ENCODE assay signal across 9 cellular contexts in genomic region chr3:133505813-133506212, GRCh38.
DNase-seq lines count a peak whose midpoint lies in the region; ATAC-seq and TF ChIP-seq lines count a peak whose summit lies in the region.
"Had no signal": no experiment of that assay in that cellular context is flagged by ENCODE, and none has a peak within 500 bp of the region (broad histone marks: within the 10 kb centered on the region; RNA-seq: fewer than 3 reads in every experiment).

No MANE protein-coding gene starts in this region.

- H3K4me2 ChIP-seq in skeletal muscle satellite cell (ENCODE audit: low read length), result peak overlapping the region; percentile 39

- ATAC-seq in GM19043 (IDR thresholded peaks at IDR 0.05; ENCODE audit: low read depth, unreplicated experiment) (peak; percentile 33), HG02885 (IDR thresholded peaks at IDR 0.05; ENCODE audit: poor library complexity, unreplicated experiment) (peak; percentile 40)

- no peak for TF ChIP-seq POLR2A in suprapubic skin (IDR thresholded peaks at IDR 0.05)

- CTCF ChIA-PET in activated CD4-positive, alpha-beta memory T cell treated with anti-CD3 and anti-CD28 coated beads, Interleukin-2, amount 10 ng/mL, durations not matched to agents 7 days and 5 days (lab: Charles Lee), result interaction anchor here (0.7 to 1.2 kb wide), 5 partner anchors 9 to 66 kb away, joined by 3 to 5 read pairs (median 3); no protein-coding TSS in a partner anchor
- CTCF ChIA-PET in A673 (lab: Charles Lee), result no interaction called here

- peak overlapping the region; percentile 58 for H3K4me3 Mint-ChIP-seq in activated CD4-positive, alpha-beta memory T cell treated with anti-CD3 and anti-CD28 coated beads, Interleukin-2, amount 10 ng/mL, durations not matched to agents 7 days and 5 days

- 17% methylated on average over 3 of the region's 3 CpGs for WGBS in suprapubic skin

- POLR2A ChIA-PET in activated CD4-positive, alpha-beta memory T cell treated with anti-CD3 and anti-CD28 coated beads, Interleukin-2, amount 10 ng/mL, durations not matched to agents 7 days and 5 days (lab: Charles Lee), result interaction anchor here (0.8 to 1.8 kb wide), 9 partner anchors 9 to 156 kb away, joined by 3 to 24 read pairs (median 4); partner anchors contain the start of genes CDV3 and TOPBP1
- POLR2A ChIA-PET in A673 (lab: Charles Lee; ENCODE audit: low non-redundant PET), result no interaction called here

- peaks cover 15% of the 10 kb centered on the region for H3K4me1 ChIP-seq in skeletal muscle satellite cell (ENCODE audit: control insufficient read depth, insufficient read depth, low read length)
- H3K4me1 ChIP-seq in suprapubic skin, result no peaks in the 10 kb centered on the region
- no peaks in the 10 kb centered on the region for H3K4me1 ChIP-seq in A673 (ENCODE audit: insufficient read depth, low read length, poor library complexity, severe bottlenecking)
- H3K4me1 ChIP-seq: breast epithelium had no signal

- H3K9me3 Mint-ChIP-seq in activated CD4-positive, alpha-beta memory T cell treated with anti-CD3 and anti-CD28 coated beads, Interleukin-2, amount 10 ng/mL, durations not matched to agents 7 days and 5 days, result no peaks in the 10 kb centered on the region

- H3K27ac ChIP-seq in suprapubic skin (no peak overlapping the region), A673 (ENCODE audit: low read depth, low read length, poor library complexity, severe bottlenecking) (no peak overlapping the region)

- H3K36me3 Mint-ChIP-seq in activated CD4-positive, alpha-beta memory T cell treated with anti-CD3 and anti-CD28 coated beads, Interleukin-2, amount 10 ng/mL, durations not matched to agents 7 days and 5 days (ENCODE audit: low read depth), result no peaks in the 10 kb centered on the region

- peak overlapping the region; percentile 85 for H3K27ac Mint-ChIP-seq in activated CD4-positive, alpha-beta memory T cell treated with anti-CD3 and anti-CD28 coated beads, Interleukin-2, amount 10 ng/mL, durations not matched to agents 7 days and 5 days

- DNase-seq in activated CD4-positive, alpha-beta memory T cell treated with anti-CD3 and anti-CD28 coated beads, Interleukin-2, amount 10 ng/mL, durations not matched to agents 7 days and 5 days, result no peak
- DNase-seq in DMS 273 treated with DMSO at 0.1 percent for 48 hours (lab: John Stamatoyannopoulos, UW) (no peak), NCI-H1105 (lab: John Stamatoyannopoulos, UW) (no peak), suprapubic skin (ENCODE audit: low spot score in 2 of 2) (no peak), A673 (ENCODE audit: low spot score) (no peak)

- no peaks in the 10 kb centered on the region for H3K9me3 ChIP-seq in skeletal muscle satellite cell (replicated peaks; ENCODE audit: low read length)
- H3K9me3 ChIP-seq in suprapubic skin, result no peaks in the 10 kb centered on the region
- H3K9me3 ChIP-seq in A673 (ENCODE audit: low read depth, low read length, poor library complexity, severe bottlenecking), result no peaks in the 10 kb centered on the region
- H3K9me3 ChIP-seq: breast epithelium had no signal

- H3K4me3 ChIP-seq in skeletal muscle satellite cell (ENCODE audit: low read length) (no peak overlapping the region), suprapubic skin (no peak overlapping the region), A673 (ENCODE audit: low read depth, low read length, poor library complexity, severe bottlenecking) (no peak overlapping the region)
- H3K4me3 ChIP-seq: breast epithelium had no signal

- H3K27me3 Mint-ChIP-seq in activated CD4-positive, alpha-beta memory T cell treated with anti-CD3 and anti-CD28 coated beads, Interleukin-2, amount 10 ng/mL, durations not matched to agents 7 days and 5 days, result peaks cover 1% of the 10 kb centered on the region

- TF ChIP-seq CTCF in suprapubic skin (IDR thresholded peaks at IDR 0.05) (no peak), A673 (conservative IDR thresholded peaks at IDR 0.05; ENCODE audit: low read depth, low read length) (no peak)

- TF ChIP-seq EP300 in suprapubic skin (IDR thresholded peaks at IDR 0.05), result no peak

- H3K4me1 Mint-ChIP-seq in activated CD4-positive, alpha-beta memory T cell treated with anti-CD3 and anti-CD28 coated beads, Interleukin-2, amount 10 ng/mL, durations not matched to agents 7 days and 5 days, result peaks cover 15% of the 10 kb centered on the region

- H3K36me3 ChIP-seq in skeletal muscle satellite cell (ENCODE audit: insufficient read depth, low read length), result no peaks in the 10 kb centered on the region
- H3K36me3 ChIP-seq in suprapubic skin, result no peaks in the 10 kb centered on the region
- no peaks in the 10 kb centered on the region for H3K36me3 ChIP-seq in A673 (ENCODE audit: insufficient read depth, low read length, poor library complexity, severe bottlenecking)
- H3K36me3 ChIP-seq: breast epithelium had no signal

- no peak overlapping the region for H3K9ac ChIP-seq in skeletal muscle satellite cell (ENCODE audit: low read depth, low read length)

- intact Hi-C loops in A673 (cut with micrococcal nuclease; ENCODE audit: unreplicated experiment), result no loop called here

- peaks cover 5% of the 10 kb centered on the region for H3K27me3 ChIP-seq in skeletal muscle satellite cell (ENCODE audit: control insufficient read depth, insufficient read depth, low read length)
- H3K27me3 ChIP-seq in suprapubic skin, result no peaks in the 10 kb centered on the region
- no peaks in the 10 kb centered on the region for H3K27me3 ChIP-seq in A673 (replicated peaks; ENCODE audit: insufficient read depth, low read depth, low read length, poor library complexity)
- H3K27me3 ChIP-seq: breast epithelium had no signal

- BruUV-seq in A673 (replicated peaks; lab: Mats Ljungman, UMichigan), result no TSS peak
